ENCODE assay signal across 8 cellular contexts in the genomic region with DNA sequence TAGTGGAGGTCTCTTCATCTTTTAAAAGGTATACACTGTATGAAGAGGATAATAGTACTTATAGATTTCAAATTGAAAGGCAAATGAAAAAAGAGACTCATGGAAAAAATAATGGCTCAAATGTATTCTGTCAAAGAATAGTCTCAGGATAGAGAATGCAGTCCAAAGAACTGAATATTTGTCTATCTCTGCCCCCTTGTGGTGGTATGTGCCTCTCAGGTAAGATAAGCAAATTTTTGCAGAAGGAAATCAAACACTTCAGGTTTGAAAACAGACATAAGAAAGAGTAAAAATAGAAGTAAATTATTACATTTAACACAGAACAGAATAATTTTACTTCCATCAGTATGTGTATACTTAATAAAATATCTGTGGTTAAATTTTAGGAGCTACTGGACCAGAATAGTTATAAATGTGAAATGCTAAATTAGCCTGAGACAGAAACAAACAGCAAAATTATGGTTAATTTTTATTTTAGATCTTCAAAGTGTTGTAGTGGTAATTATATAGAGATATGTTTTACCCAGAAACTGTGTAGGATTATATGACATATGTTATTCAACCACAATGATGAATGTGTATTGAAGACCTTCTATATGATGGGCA.
DNase-seq lines count a peak whose midpoint lies in the region; ATAC-seq, FAIRE-seq and TF ChIP-seq lines count a peak whose summit lies in the region.

No MANE protein-coding gene starts in this region.

- H3K23ac ChIP-seq in H1 (ENCODE audit: insufficient read length), result no peak overlapping the region

- H3K9me2 ChIP-seq in SK-N-SH, result no peaks in the 10 kb centered on the region

- H3K4me3 ChIP-seq in SK-N-SH (ENCODE audit: low read depth in 2 of 2, low read length in 1 of 2) (no peak overlapping the region; a peak in 1 of 4 replicates), H1 (ENCODE audit: extremely low read depth in 1 of 4, insufficient read depth in 2 of 4, low read depth in 3 of 4, low read length in 4 of 4) (no peak overlapping the region), uterus (no peak overlapping the region)

- no peak for TF ChIP-seq EP300 in SK-N-SH (IDR thresholded peaks at IDR 0.05; ENCODE audit: borderline replicate concordance in 1 of 2, low read depth in 1 of 2, low read length in 1 of 2)
- no peak for TF ChIP-seq EP300 in H1 (IDR thresholded peaks at IDR 0.05; ENCODE audit: borderline replicate concordance in 1 of 2, low read depth in 2 of 2, low read length in 2 of 2)

- no peak overlapping the region for H3K27ac Mint-ChIP-seq in activated CD4-positive, alpha-beta T cell treated with anti-CD3 and anti-CD28 coated beads for 36 hours
- no peak overlapping the region for H3K27ac Mint-ChIP-seq in memory B cell

- no peak overlapping the region for H4K8ac ChIP-seq in H1 (ENCODE audit: extremely low read depth, insufficient read depth, low read length)

- no peaks in the 10 kb centered on the region for H3K23me2 ChIP-seq in H1 (ENCODE audit: low read depth, low read length)

- H3K56ac ChIP-seq in H1 (replicated peaks; ENCODE audit: insufficient read length, low read depth, low read length), result no peak overlapping the region

- no peak overlapping the region for H2BK12ac ChIP-seq in H1 (ENCODE audit: low read depth, low read length)

- no peak overlapping the region for H2AK5ac ChIP-seq in H1 (ENCODE audit: low read depth, low read length)

- H3K36me3 ChIP-seq in SK-N-SH (replicated peaks in 1 of 2; ENCODE audit: control insufficient read depth in 1 of 2, insufficient read depth in 2 of 2, low read length in 1 of 2), result no peaks in the 10 kb centered on the region
- no peaks in the 10 kb centered on the region for H3K36me3 ChIP-seq in H1 (ENCODE audit: control insufficient read depth in 2 of 4, insufficient read depth in 4 of 4, low read length in 3 of 4)
- no peaks in the 10 kb centered on the region for H3K36me3 ChIP-seq in uterus

- no peak overlapping the region for H3K18ac ChIP-seq in H1 (ENCODE audit: extremely low read depth, low read length)

- no peak overlapping the region for H3K14ac ChIP-seq in H1 (ENCODE audit: insufficient read length)

- H3K79me2 ChIP-seq in SK-N-SH (ENCODE audit: insufficient read depth), result no peaks in the 10 kb centered on the region
- H3K79me2 ChIP-seq in H1 (ENCODE audit: control insufficient read depth in 1 of 2, insufficient read depth in 2 of 2, low read length in 2 of 2), result no peaks in the 10 kb centered on the region

- H3K4me1 ChIP-seq in SK-N-SH (ENCODE audit: control insufficient read depth in 1 of 2, insufficient read depth in 2 of 2, low read depth in 1 of 2, low read length in 1 of 2) (no peaks in the 10 kb centered on the region; a peak in 2 of 4 replicates), H1 (replicated peaks in 1 of 4; ENCODE audit: control insufficient read depth in 3 of 4, insufficient read depth in 4 of 4, low read length in 3 of 4) (no peaks in the 10 kb centered on the region), uterus (no peaks in the 10 kb centered on the region)

- H3K9me3 ChIP-seq in SK-N-SH, result no peaks in the 10 kb centered on the region
- H3K9me3 ChIP-seq in H1 (ENCODE audit: insufficient read depth in 2 of 2, low read depth in 1 of 2, low read length in 1 of 2), result 0 out of 4 replicates have a peak, but pooled peaks cover 0 to 4% of the 10 kb centered on the region in 2 experiments
- no peaks in the 10 kb centered on the region for H3K9me3 ChIP-seq in uterus

- peaks cover 4% of the 10 kb centered on the region for H3K27me3 Mint-ChIP-seq in activated CD4-positive, alpha-beta T cell treated with anti-CD3 and anti-CD28 coated beads for 36 hours
- H3K27me3 Mint-ChIP-seq in memory B cell, result peaks cover 6% of the 10 kb centered on the region

- no peaks in the 10 kb centered on the region for H3K4me1 Mint-ChIP-seq in activated CD4-positive, alpha-beta T cell treated with anti-CD3 and anti-CD28 coated beads for 36 hours
- no peaks in the 10 kb centered on the region for H3K4me1 Mint-ChIP-seq in memory B cell

- CTCF ChIA-PET in activated CD4-positive, alpha-beta T cell treated with anti-CD3 and anti-CD28 coated beads for 36 hours (lab: Charles Lee), result interaction anchor here (0.6 to 3.8 kb wide), 12 partner anchors 8 to 732 kb away, joined by 3 to 25 read pairs (median 4); no protein-coding TSS in a partner anchor
- CTCF ChIA-PET in SK-N-SH (lab: Yijun Ruan, JAX) (interaction anchor here (0.7 to 5.5 kb wide), 51 partner anchors 9 to 732 kb away, joined by 3 to 127 read pairs (median 4); a partner anchor contains a TSS), H1 (lab: Charles Lee; ENCODE audit: partially characterized antibody) (interaction anchor here (0.6 to 5.0 kb wide), 45 partner anchors 10 to 720 kb away, joined by 3 to 29 read pairs (median 4); a partner anchor contains a TSS)

- H3K9ac ChIP-seq in SK-N-SH, result no peak overlapping the region
- no peak overlapping the region for H3K9ac ChIP-seq in H1 (replicated peaks in 1 of 4; ENCODE audit: extremely low read depth in 1 of 4, low read depth in 3 of 4, low read length in 3 of 4)

- no peak overlapping the region for H4K91ac ChIP-seq in H1 (replicated peaks; ENCODE audit: insufficient read length, low read length)

- intact Hi-C loops in activated CD4-positive, alpha-beta T cell treated with anti-CD3 and anti-CD28 coated beads for 36 hours (cut with DNase I, micrococcal nuclease), result loop anchor here (1.0 to 10.0 kb wide), 6 partner anchors 223 to 733 kb away; no protein-coding TSS in a partner anchor
- intact Hi-C loops in uterus (cut with DNase I; ENCODE audit: low total_unique reads), result no loop called here

- no peak overlapping the region for H3K4me3 Mint-ChIP-seq in activated CD4-positive, alpha-beta T cell treated with anti-CD3 and anti-CD28 coated beads for 36 hours
- H3K4me3 Mint-ChIP-seq in memory B cell, result no peak overlapping the region

- TF ChIP-seq CTCF in SK-N-SH (IDR thresholded peaks at IDR 0.05) (peak; percentile 92), H1 (IDR thresholded peaks at IDR 0.05; ENCODE audit: control extremely low read depth in 1 of 3, insufficient read depth in 1 of 3, low read depth in 1 of 3, low read length in 3 of 3) (peak in 2 of 3 experiments; percentile 58 to 69; a peak in 2 of 4 replicates), uterus (IDR thresholded peaks at IDR 0.05) (peak; percentile 56 to 66 (median 65))

- POLR2A ChIA-PET in activated CD4-positive, alpha-beta T cell treated with anti-CD3 and anti-CD28 coated beads for 36 hours (lab: Charles Lee), result no interaction called here
- POLR2A ChIA-PET in SK-N-SH (lab: Yijun Ruan, JAX) (no interaction called here), H1 (lab: Charles Lee; ENCODE audit: partially characterized antibody) (no interaction called here)

- H3K27ac ChIP-seq in SK-N-SH (ENCODE audit: low read depth in 2 of 2, low read length in 1 of 2) (peak overlapping the region in 1 of 2 experiments; percentile 77; a peak in 2 of 4 replicates), H1 (ENCODE audit: low read depth, low read length) (no peak overlapping the region), uterus (no peak overlapping the region)

- no peak overlapping the region for H3K4ac ChIP-seq in H1 (replicated peaks; ENCODE audit: insufficient read length, low read depth, low read length)

- no peaks in the 10 kb centered on the region for H3K36me3 Mint-ChIP-seq in activated CD4-positive, alpha-beta T cell treated with anti-CD3 and anti-CD28 coated beads for 36 hours (ENCODE audit: low read depth)
- no peaks in the 10 kb centered on the region for H3K36me3 Mint-ChIP-seq in memory B cell

- H2BK5ac ChIP-seq in H1 (ENCODE audit: low read depth, low read length), result no peak overlapping the region

- H3K4me2 ChIP-seq in SK-N-SH, result no peak overlapping the region
- H3K4me2 ChIP-seq in H1 (ENCODE audit: insufficient read depth in 1 of 2, low read depth in 2 of 2, low read length in 2 of 2), result no peak overlapping the region

- H2BK20ac ChIP-seq in H1 (ENCODE audit: low read length), result no peak overlapping the region

- no peak for TF ChIP-seq POLR2A in H1 (IDR thresholded peaks at IDR 0.05; ENCODE audit: control extremely low read depth in 1 of 2, low read depth in 2 of 2, low read length in 2 of 2)
- TF ChIP-seq POLR2A in uterus (IDR thresholded peaks at IDR 0.05), result no peak

- peak; percentile 98 for TF ChIP-seq RAD21 in SK-N-SH (IDR thresholded peaks at IDR 0.05; ENCODE audit: low read length)
- peak; percentile 83 to 86 for TF ChIP-seq RAD21 in H1 (IDR thresholded peaks at IDR 0.05 in 1 of 2, conservative IDR thresholded peaks at IDR 0.05 in 1 of 2; ENCODE audit: low read depth in 2 of 2, low read length in 2 of 2)

- no peaks in the 10 kb centered on the region for H3K9me3 Mint-ChIP-seq in activated CD4-positive, alpha-beta T cell treated with anti-CD3 and anti-CD28 coated beads for 36 hours (ENCODE audit: low read depth)
- peaks cover 2% of the 10 kb centered on the region for H3K9me3 Mint-ChIP-seq in memory B cell

- H4K20me1 ChIP-seq in SK-N-SH (ENCODE audit: insufficient read depth) (no peaks in the 10 kb centered on the region), H1 (replicated peaks in 1 of 2; ENCODE audit: control insufficient read depth in 1 of 2, insufficient read depth in 2 of 2, low read length in 2 of 2) (no peaks in the 10 kb centered on the region)

- no peaks in the 10 kb centered on the region for H3F3A ChIP-seq in SK-N-SH (replicated peaks; ENCODE audit: insufficient read depth)

- H2BK15ac ChIP-seq in H1 (ENCODE audit: low read length), result no peak overlapping the region

- peak; percentile 46 for DNase-seq in activated CD4-positive, alpha-beta T cell treated with anti-CD3 and anti-CD28 coated beads for 36 hours
- no peak for DNase-seq in activated CD4-positive, alpha-beta T cell treated with anti-CD3 and anti-CD28 coated beads for 1 hour
- DNase-seq in NAMALWA (ENCODE audit: low spot score) (peak; percentile 77), SK-N-SH (peak; percentile 30), H1 (ENCODE audit: low read depth in 1 of 2, low spot score in 2 of 2) (no peak), memory B cell (ENCODE audit: low spot score in 2 of 2) (peak in 1 of 2 donors; percentile 26), uterus (peak in 1 of 2 donors; percentile 33)

- H3K79me1 ChIP-seq in H1 (ENCODE audit: low read depth, low read length), result no peaks in the 10 kb centered on the region

- H3K27me3 ChIP-seq in SK-N-SH (ENCODE audit: insufficient read depth), result no peaks in the 10 kb centered on the region
- no peaks in the 10 kb centered on the region for H3K27me3 ChIP-seq in H1 (replicated peaks in 1 of 4; ENCODE audit: control insufficient read depth in 3 of 4, extremely low read depth in 1 of 4, insufficient read depth in 3 of 4, low read length in 3 of 4)
- peaks cover 0 to 5% of the 10 kb centered on the region in 2 donors for H3K27me3 ChIP-seq in uterus

- no peak for ATAC-seq in activated CD4-positive, alpha-beta T cell treated with anti-CD3 and anti-CD28 coated beads for 36 hours
- ATAC-seq in GM21723 (IDR thresholded peaks at IDR 0.05; ENCODE audit: unreplicated experiment) (peak; percentile 81), memory B cell (ENCODE audit: low read depth) (peak; percentile 58)

- no peak for FAIRE-seq in H1 (lab: Jason Lieb, UNC)

- H2BK120ac ChIP-seq in H1 (replicated peaks; ENCODE audit: low read depth, low read length), result no peak overlapping the region

- H2AFZ ChIP-seq in SK-N-SH (ENCODE audit: low read depth), result no peak overlapping the region
- no peak overlapping the region for H2AFZ ChIP-seq in H1 (ENCODE audit: low read length)

- no peak overlapping the region for H4K5ac ChIP-seq in H1 (ENCODE audit: insufficient read length, low read depth, low read length)

TF ChIP-seq in SK-N-SH, 30 proteins besides CTCF, POLR2A, EP300 and RAD21 (continues in another document):
- no peak for TF ChIP-seq TCF12 (IDR thresholded peaks at IDR 0.05)

Comparison
In these comparisons a context has a peak if more than half of its experiments do, and no peak if none do; other contexts are left out.
1. DNase-seq: peak in activated CD4-positive, alpha-beta T cell treated with anti-CD3 and anti-CD28 coated beads for 36 hours (single experiment), NAMALWA (single experiment) and SK-N-SH (single experiment); none in activated CD4-positive, alpha-beta T cell treated with anti-CD3 and anti-CD28 coated beads for 1 hour (single experiment) and H1 (0 of 2).
2. Peak in every context shown above with its lines, with median percentiles within 50 percentile points of each other: CTCF ChIP-seq.